Comparison of ENCODE assay signal across 8 cellular contexts in the genomic region with DNA sequence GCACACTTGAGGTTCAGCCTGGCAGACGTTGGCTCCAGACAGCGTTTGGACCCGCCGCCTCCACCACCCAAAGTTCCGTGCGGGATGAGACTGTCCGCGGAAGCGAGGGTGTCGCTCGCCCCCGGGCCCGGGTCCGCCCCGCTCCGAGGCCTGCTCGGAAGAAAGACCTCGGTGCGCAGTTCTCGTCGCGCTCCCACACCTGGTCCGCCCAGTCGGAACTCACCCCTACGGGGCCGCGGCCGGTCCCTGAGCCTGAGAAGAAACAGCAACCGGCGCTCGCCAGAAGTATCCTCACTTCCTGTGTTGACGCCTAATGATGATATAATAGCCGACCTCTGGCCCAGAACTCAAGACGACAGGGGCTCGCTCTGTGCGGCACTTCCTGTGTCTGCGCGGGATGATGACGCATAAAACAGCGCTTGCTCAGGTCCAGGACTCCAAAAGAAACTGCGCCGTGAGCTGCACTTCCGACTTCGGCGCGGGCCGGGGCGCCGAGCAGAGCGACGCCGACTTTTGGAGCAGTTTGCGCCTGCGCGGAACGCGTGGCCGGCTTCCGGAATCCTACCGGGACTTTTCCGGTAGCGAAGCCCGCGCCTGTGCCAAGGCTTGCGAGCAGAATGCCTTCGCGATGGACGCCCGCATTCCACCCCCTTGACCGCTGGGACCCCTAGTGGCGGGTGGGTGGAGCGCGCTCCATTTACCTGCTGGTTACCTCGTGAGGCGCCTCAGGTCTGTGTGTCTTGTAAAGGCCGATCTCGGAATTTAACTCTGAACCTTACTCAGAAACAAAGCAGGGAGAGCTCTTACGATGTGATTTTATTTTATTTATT. TPM values are rescaled to one million over a fixed set of nuclear protein-coding genes. Genes with fewer than 3 reads are reported as not detected.
A peak's percentile ranks its signal among the peaks of the same experiment; 100 is the strongest.
DNase-seq lines count a peak whose midpoint lies in the region; ATAC-seq lines count a peak whose summit lies in the region.
"Not testable (repeated sequence)": the region's sequence is repeated elsewhere in the genome, so short reads cannot be mapped to it uniquely, and the experiment has no call there.

A gene (minus strand): TSS at position 323 of the 830 bp plus-strand sequence. CDS start 1,539 bp downstream, outside the sequence.

- H3K4me1 ChIP-seq in mesenchymal stem cell (ENCODE audit: control insufficient read depth, insufficient read depth, low read depth, low read length), result not testable (repeated sequence)

- H2BK5ac ChIP-seq in mesenchymal stem cell (ENCODE audit: low read depth, low read length, poor library complexity, severe bottlenecking), result not testable (repeated sequence)

- peak within 1 kb of the TSS; percentile 69 for H3K27ac ChIP-seq in mesenchymal stem cell (ENCODE audit: low read length, poor library complexity, severe bottlenecking)

- H3K27me3 Mint-ChIP-seq in effector memory CD8-positive, alpha-beta T cell, result not testable (repeated sequence)

- H3K36me3 ChIP-seq in mesenchymal stem cell (ENCODE audit: control insufficient read depth in 1 of 2, insufficient read depth in 2 of 2, low read depth in 1 of 2, low read length in 2 of 2), result peaks cover 19 to 22% of the 10 kb centered on the region in 2 experiments

- DNase-seq in COLO668 (lab: John Stamatoyannopoulos, UW; ENCODE audit: unreplicated experiment) (peak; percentile 99), HS-5 (ENCODE audit: low read depth) (peak; percentile 100), NOMO-1 (lab: John Stamatoyannopoulos, UW; ENCODE audit: unreplicated experiment in 2 of 2) (peak; percentile 97 to 98), mesenchymal stem cell (peak; percentile 100)
- peak; percentile 87 to 96 (median 88) for DNase-seq in effector memory CD8-positive, alpha-beta T cell
- peak; percentile 97 for DNase-seq in stimulated activated CD8-positive, alpha-beta memory T cell treated with anti-CD3 and anti-CD28 coated beads, Interleukin-12 subunit alpha, Interleukin-12 subunit beta, amount 100 ng/mL, for 4 hours (ENCODE audit: low read depth)

- peak within 1 kb of the TSS; percentile 88 for H3K9ac ChIP-seq in mesenchymal stem cell (ENCODE audit: low read length)

- H4K8ac ChIP-seq in mesenchymal stem cell (ENCODE audit: low read length), result peak within 1 kb of the TSS; percentile 12

- H3K27me3 ChIP-seq in mesenchymal stem cell (ENCODE audit: control insufficient read depth in 1 of 2, insufficient read depth in 1 of 2, low read length in 2 of 2), result not testable (repeated sequence)

- H2AFZ ChIP-seq in mesenchymal stem cell (ENCODE audit: low read depth, low read length), result peak within 1 kb of the TSS; percentile 61

- H3K79me1 ChIP-seq in mesenchymal stem cell (replicated peaks; ENCODE audit: low read length, poor library complexity, severe bottlenecking), result peaks cover 10% of the 10 kb centered on the region

- H3K9me3 ChIP-seq in mesenchymal stem cell (ENCODE audit: control insufficient read depth, low read length), result not testable (repeated sequence)

- H3K4me3 ChIP-seq in mesenchymal stem cell (ENCODE audit: insufficient read depth in 1 of 2, low read depth in 1 of 2, low read length in 2 of 2), result peak within 1 kb of the TSS; percentile 70 to 81

- not testable (repeated sequence) for H3K23ac ChIP-seq in mesenchymal stem cell (ENCODE audit: low read length in 2 of 2)

- not testable (repeated sequence) for H3K4me1 Mint-ChIP-seq in effector memory CD8-positive, alpha-beta T cell (ENCODE audit: low read depth in 2 of 2)

- H3K18ac ChIP-seq in mesenchymal stem cell (ENCODE audit: low read depth in 1 of 2, low read length in 2 of 2), result peak within 1 kb of the TSS; percentile 48 to 64

- not testable (repeated sequence) for H2BK15ac ChIP-seq in mesenchymal stem cell (ENCODE audit: low read depth, poor library complexity, severe bottlenecking)

- CTCF ChIA-PET in activated CD8-positive, alpha-beta memory T cell treated with anti-CD3 and anti-CD28 coated beads for 36 hours (lab: Charles Lee), result interaction anchor here (1.0 to 1.3 kb wide), 2 partner anchors 164 to 182 kb away, joined by 3 to 4 read pairs; no protein-coding TSS in a partner anchor

- not testable (repeated sequence) for H2BK120ac ChIP-seq in mesenchymal stem cell (ENCODE audit: low read depth, low read length)

- not testable (repeated sequence) for H3K9me3 Mint-ChIP-seq in effector memory CD8-positive, alpha-beta T cell

- peaks cover 34% of the 10 kb centered on the region for H3K36me3 Mint-ChIP-seq in effector memory CD8-positive, alpha-beta T cell (ENCODE audit: insufficient read depth)

- H3K14ac ChIP-seq in mesenchymal stem cell (ENCODE audit: low read length in 2 of 2), result not testable (repeated sequence)

- not testable (repeated sequence) for H3K4ac ChIP-seq in mesenchymal stem cell (ENCODE audit: low read depth in 1 of 2, low read length in 2 of 2)

- peak within 1 kb of the TSS; percentile 85 to 94 for H3K4me3 Mint-ChIP-seq in effector memory CD8-positive, alpha-beta T cell

- POLR2A ChIA-PET in activated CD8-positive, alpha-beta memory T cell treated with anti-CD3 and anti-CD28 coated beads for 36 hours (lab: Charles Lee), result not testable (repeated sequence)

- peak within 1 kb of the TSS; percentile 92 to 97 for H3K27ac Mint-ChIP-seq in effector memory CD8-positive, alpha-beta T cell

- 0% methylated on average over 34 of the region's 78 CpGs for whole genome bisulfite sequencing in mesenchymal stem cell

- ATAC-seq in GM19468 (IDR thresholded peaks at IDR 0.05; ENCODE audit: extremely low read depth, unreplicated experiment), result peak; percentile 68
- peak; percentile 90 for ATAC-seq in effector memory CD8-positive, alpha-beta T cell (replicated peaks)

- not testable (repeated sequence) for H2BK12ac ChIP-seq in mesenchymal stem cell (ENCODE audit: low read length in 2 of 2)

- not testable (repeated sequence) for H2AK5ac ChIP-seq in mesenchymal stem cell (ENCODE audit: low read length, severe bottlenecking)

- not testable (repeated sequence) for H3K4me2 ChIP-seq in mesenchymal stem cell (ENCODE audit: low read length, poor library complexity, severe bottlenecking)

- not testable (repeated sequence) for H4K91ac ChIP-seq in mesenchymal stem cell (ENCODE audit: low read length)

RNA-seq across cellular contexts. Expression of the gene that starts here (rescaled TPM):
- 10 to 100 TPM; 62.4 to 64.7 TPM for total RNA-seq in activated CD8-positive, alpha-beta memory T cell treated with anti-CD3 and anti-CD28 coated beads for 36 hours
- 20.9 TPM for polyA plus RNA-seq in mesenchymal stem cell (2013, experiment 1 of 2)
- polyA plus RNA-seq in mesenchymal stem cell (2013, experiment 2 of 2), result 19.3 TPM

Comparison
In these comparisons a context has a peak if more than half of its experiments do, and no peak if none do; other contexts are left out.
1. Peak in every context shown above with its lines: DNase-seq, ATAC-seq, H3K4me3 ChIP-seq and H3K27ac ChIP-seq.